Comparison of ENCODE assay signal across 8 cellular contexts in the genomic region with DNA sequence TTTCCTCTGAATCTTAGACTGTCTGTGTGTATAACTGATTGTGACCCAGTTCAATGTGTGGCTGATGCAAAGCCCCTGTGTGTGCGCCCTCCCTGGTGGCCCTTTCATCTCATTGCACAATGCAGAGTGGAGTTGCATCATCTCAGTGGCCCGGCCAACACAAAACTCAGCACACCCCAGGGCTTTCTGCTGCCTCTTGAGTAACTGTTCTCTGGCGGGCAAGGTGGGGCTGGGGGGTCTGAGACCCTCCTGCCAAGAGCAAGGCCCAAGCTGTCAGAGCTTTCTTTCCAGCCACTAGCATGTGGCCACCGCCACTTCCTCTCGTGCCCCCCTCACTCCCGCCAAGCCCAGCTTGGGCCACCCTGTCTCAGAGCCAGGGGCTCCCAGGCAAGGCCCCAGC.
A peak's percentile ranks its signal among the peaks of the same experiment; 100 is the strongest.
DNase-seq lines count a peak whose midpoint lies in the region; ATAC-seq and TF ChIP-seq lines count a peak whose summit lies in the region.

No MANE protein-coding gene starts in this region.

- TF ChIP-seq POLR2A in adrenal gland (IDR thresholded peaks at IDR 0.05), result no peak

- H3K4me1 ChIP-seq in adrenal gland (replicated peaks in 1 of 2), result no peaks in the 10 kb centered on the region

- no peak overlapping the region for H3K4me3 Mint-ChIP-seq in activated naive CD8-positive, alpha-beta T cell treated with anti-CD3 and anti-CD28 coated beads for 36 hours
- H3K4me3 Mint-ChIP-seq in activated naive CD8-positive, alpha-beta T cell treated with anti-CD3 and anti-CD28 coated beads, Interleukin-2, amount 50 U/mL, for 24 hours, result no peak overlapping the region
- H3K4me3 Mint-ChIP-seq in natural killer cell treated with Interleukin-12 subunit alpha and Interleukin-12 subunit beta and Interleukin-15 and Interleukin-18, amount 100 ng/mL, for 72 hours, result no peak overlapping the region

- H3K36me3 Mint-ChIP-seq in activated naive CD8-positive, alpha-beta T cell treated with anti-CD3 and anti-CD28 coated beads for 36 hours, result no peaks in the 10 kb centered on the region
- no peaks in the 10 kb centered on the region for H3K36me3 Mint-ChIP-seq in activated naive CD8-positive, alpha-beta T cell treated with anti-CD3 and anti-CD28 coated beads, Interleukin-2, amount 50 U/mL, for 24 hours (ENCODE audit: low read depth)
- no peaks in the 10 kb centered on the region for H3K36me3 Mint-ChIP-seq in natural killer cell treated with Interleukin-12 subunit alpha and Interleukin-12 subunit beta and Interleukin-15 and Interleukin-18, amount 100 ng/mL, for 72 hours

- peak in 1 of 6 experiments; percentile 18 for TF ChIP-seq CTCF in adrenal gland (IDR thresholded peaks at IDR 0.05)

- no peaks in the 10 kb centered on the region for H3K27me3 ChIP-seq in adrenal gland

- H3K4me3 ChIP-seq in adrenal gland, result no peak overlapping the region

- DNase-seq in activated naive CD8-positive, alpha-beta T cell treated with anti-CD3 and anti-CD28 coated beads for 36 hours, result peak; percentile 20
- no peak for DNase-seq in activated naive CD8-positive, alpha-beta T cell treated with anti-CD3 and anti-CD28 coated beads, Interleukin-2, amount 50 U/mL, for 24 hours
- peak in 6 of 7 donors; percentile 62 to 77 (median 67) for DNase-seq in adrenal gland
- peak; percentile 47 for DNase-seq in iPS-NIHi7 (ENCODE audit: extremely low spot score)
- DNase-seq in natural killer cell treated with Interleukin-12 subunit alpha and Interleukin-12 subunit beta and Interleukin-15 and Interleukin-18, amount 100 ng/mL, for 72 hours (ENCODE audit: low spot score), result no peak
- no peak for DNase-seq in Ammon's horn (ENCODE audit: low spot score)
- DNase-seq in NCI-H1417 (lab: John Stamatoyannopoulos, UW), result no peak

- ATAC-seq in activated naive CD8-positive, alpha-beta T cell treated with anti-CD3 and anti-CD28 coated beads, Interleukin-2, amount 50 U/mL, for 24 hours, result no peak
- ATAC-seq in natural killer cell treated with Interleukin-12 subunit alpha and Interleukin-12 subunit beta and Interleukin-15 and Interleukin-18, amount 100 ng/mL, for 72 hours, result no peak
- no peak for ATAC-seq in HG03175 (IDR thresholded peaks at IDR 0.05; ENCODE audit: unreplicated experiment)

- peaks cover 22% of the 10 kb centered on the region for H3K27me3 Mint-ChIP-seq in activated naive CD8-positive, alpha-beta T cell treated with anti-CD3 and anti-CD28 coated beads for 36 hours
- H3K27me3 Mint-ChIP-seq in activated naive CD8-positive, alpha-beta T cell treated with anti-CD3 and anti-CD28 coated beads, Interleukin-2, amount 50 U/mL, for 24 hours, result peaks cover 11% of the 10 kb centered on the region
- peaks cover 6 to 12% of the 10 kb centered on the region in 2 donors for H3K27me3 Mint-ChIP-seq in natural killer cell treated with Interleukin-12 subunit alpha and Interleukin-12 subunit beta and Interleukin-15 and Interleukin-18, amount 100 ng/mL, for 72 hours

- peak overlapping the region in 2 of 5 donors; percentile 38 to 57 for H3K27ac ChIP-seq in adrenal gland

- H3K4me1 Mint-ChIP-seq in activated naive CD8-positive, alpha-beta T cell treated with anti-CD3 and anti-CD28 coated beads for 36 hours, result peaks cover 2% of the 10 kb centered on the region
- H3K4me1 Mint-ChIP-seq in activated naive CD8-positive, alpha-beta T cell treated with anti-CD3 and anti-CD28 coated beads, Interleukin-2, amount 50 U/mL, for 24 hours, result peaks cover 2% of the 10 kb centered on the region
- H3K4me1 Mint-ChIP-seq in natural killer cell treated with Interleukin-12 subunit alpha and Interleukin-12 subunit beta and Interleukin-15 and Interleukin-18, amount 100 ng/mL, for 72 hours (ENCODE audit: low read depth in 2 of 2), result peaks cover 4 to 11% of the 10 kb centered on the region in 2 donors

- intact Hi-C loops in adrenal gland (cut with DNase I), result loop anchor here in 1 of 2 donors (5.0 kb wide), 1 partner anchor 131 kb away; the partner anchor contains the start of gene CFAP100

- H3K9me3 Mint-ChIP-seq in activated naive CD8-positive, alpha-beta T cell treated with anti-CD3 and anti-CD28 coated beads for 36 hours, result no peaks in the 10 kb centered on the region
- H3K9me3 Mint-ChIP-seq in activated naive CD8-positive, alpha-beta T cell treated with anti-CD3 and anti-CD28 coated beads, Interleukin-2, amount 50 U/mL, for 24 hours, result no peaks in the 10 kb centered on the region
- no peaks in the 10 kb centered on the region for H3K9me3 Mint-ChIP-seq in natural killer cell treated with Interleukin-12 subunit alpha and Interleukin-12 subunit beta and Interleukin-15 and Interleukin-18, amount 100 ng/mL, for 72 hours

- H3K9me3 ChIP-seq in adrenal gland (replicated peaks in 1 of 3), result no peaks in the 10 kb centered on the region

- 45 to 57% (median 51%) methylated on average over 6 of the region's 6 CpGs for WGBS in adrenal gland, 4 donors

- H3K27ac Mint-ChIP-seq in activated naive CD8-positive, alpha-beta T cell treated with anti-CD3 and anti-CD28 coated beads for 36 hours, result peak overlapping the region; percentile 79
- no peak overlapping the region for H3K27ac Mint-ChIP-seq in activated naive CD8-positive, alpha-beta T cell treated with anti-CD3 and anti-CD28 coated beads, Interleukin-2, amount 50 U/mL, for 24 hours
- H3K27ac Mint-ChIP-seq in natural killer cell treated with Interleukin-12 subunit alpha and Interleukin-12 subunit beta and Interleukin-15 and Interleukin-18, amount 100 ng/mL, for 72 hours, result peak overlapping the region in 1 of 2 donors; percentile 22

- no peaks in the 10 kb centered on the region for H3K36me3 ChIP-seq in adrenal gland (replicated peaks in 1 of 2)

Comparison
In these comparisons a context has a peak if more than half of its experiments do, and no peak if none do; other contexts are left out.
1. DNase-seq: peak in activated naive CD8-positive, alpha-beta T cell treated with anti-CD3 and anti-CD28 coated beads for 36 hours (single experiment), adrenal gland (6 of 7) and iPS-NIHi7 (single experiment); none in activated naive CD8-positive, alpha-beta T cell treated with anti-CD3 and anti-CD28 coated beads, Interleukin-2, amount 50 U/mL, for 24 hours (single experiment), natural killer cell treated with Interleukin-12 subunit alpha and Interleukin-12 subunit beta and Interleukin-15 and Interleukin-18, amount 100 ng/mL, for 72 hours (single experiment), Ammon's horn (single experiment) and NCI-H1417 (0 of 3).